ENCODE assay signal across 10 cellular contexts in genomic region chr10:48305905-48306264, GRCh38. TPM values are rescaled to one million over a fixed set of nuclear protein-coding genes. Genes with fewer than 3 reads are reported as not detected.
A peak's percentile ranks its signal among the peaks of the same experiment; 100 is the strongest.
DNase-seq lines count a peak whose midpoint lies in the region; ATAC-seq, FAIRE-seq and TF ChIP-seq lines count a peak whose summit lies in the region.
"Had no signal": no experiment of that assay in that cellular context is flagged by ENCODE, and none has a peak within 500 bp of the region (broad histone marks: within the 10 kb centered on the region; RNA-seq: fewer than 3 reads in every experiment).

No MANE protein-coding gene starts in this region.

- DNase-seq in D721Med (ENCODE audit: insufficient read length, low spot score) (no peak), RWPE1 (ENCODE audit: low spot score) (no peak), prostate gland (ENCODE audit: low spot score) (no peak), Kasumi-1 (lab: John Stamatoyannopoulos, UW) (no peak), LoVo (ENCODE audit: low spot score) (no peak)
- no peak for DNase-seq in stimulated activated naive CD4-positive, alpha-beta T cell treated with Interleukin-2 at 50 U/mL for 16 hours (lab: John Stamatoyannopoulos, UW)

- H3K4me1 ChIP-seq in esophagus (ENCODE audit: control insufficient read depth in 2 of 2, insufficient read depth in 2 of 2, low read length in 1 of 2) (peaks cover 0 to 3% of the 10 kb centered on the region in 2 donors), prostate gland (replicated peaks) (no peaks in the 10 kb centered on the region)

- no peaks in the 10 kb centered on the region for H3K27me3 ChIP-seq in esophagus (ENCODE audit: control insufficient read depth in 1 of 2, insufficient read depth in 2 of 2, low read length in 2 of 2)
- H3K27me3 ChIP-seq in prostate gland (replicated peaks; ENCODE audit: insufficient read depth) = no peaks in the 10 kb centered on the region

- no peak for TF ChIP-seq CTCF in D721Med (IDR thresholded peaks at IDR 0.05; ENCODE audit: insufficient read depth, missing control alignments)
- TF ChIP-seq CTCF in RWPE1 (conservative IDR thresholded peaks at IDR 0.05; ENCODE audit: low read depth) = no peak
- no peak for TF ChIP-seq CTCF in prostate gland (IDR thresholded peaks at IDR 0.05)

- CTCF ChIA-PET in RWPE1 (lab: Yijun Ruan, JAX) = interaction anchor here (0.7 kb wide), 1 partner anchor 116 kb away, joined by 3 read pairs; no protein-coding TSS in a partner anchor

- WGBS in esophagus, 2 donors = 52 to 56% methylated on average over 9 of the region's 9 CpGs
- 53% methylated on average over 9 of the region's 9 CpGs for WGBS in prostate gland

- intact Hi-C loops in prostate gland (cut with DNase I) = no loop called here

- peak; percentile 44 for FAIRE-seq in D721Med (lab: Jason Lieb, UNC)
- FAIRE-seq: islet of Langerhans had no signal

- H3K9me3 ChIP-seq in esophagus (ENCODE audit: control insufficient read depth in 2 of 2, insufficient read depth in 1 of 2, low read depth in 1 of 2, low read length in 1 of 2) (no peaks in the 10 kb centered on the region), prostate gland (no peaks in the 10 kb centered on the region)

- no peak for ATAC-seq in GM21576 (IDR thresholded peaks at IDR 0.05; ENCODE audit: unreplicated experiment)

- H3K27ac ChIP-seq in RWPE1 (peak overlapping the region; percentile 82), esophagus (ENCODE audit: low read depth in 2 of 2, low read length in 1 of 2) (peak overlapping the region; percentile 78 to 88), prostate gland (peak overlapping the region; percentile 95 to 96)

- H3K4me3 ChIP-seq in esophagus (ENCODE audit: low read depth in 1 of 2, low read length in 2 of 2) (peak overlapping the region; percentile 51 to 84), prostate gland (peak overlapping the region; percentile 95 to 98)

- TF ChIP-seq POLR2A in prostate gland (IDR thresholded peaks at IDR 0.05) = no peak

- no peaks in the 10 kb centered on the region for H3K36me3 ChIP-seq in esophagus (ENCODE audit: control insufficient read depth in 2 of 2, insufficient read depth in 2 of 2, low read length in 1 of 2)
- H3K36me3 ChIP-seq in prostate gland = no peaks in the 10 kb centered on the region

- POLR2A ChIA-PET in RWPE1 (lab: Yijun Ruan, JAX; ENCODE audit: low non-redundant PET) = no interaction called here

RNA-seq across cellular contexts. Expression of gene MAPK8, which starts 0.6 kb away (rescaled TPM):
- polyA plus RNA-seq in esophagus = 10 to 100 TPM; 14.5 to 16.1 TPM
- total RNA-seq in prostate gland = 10 to 100 TPM; 39.3 to 74.4 TPM

RNA-seq across cellular contexts. Expression of gene FRMPD2, which starts 31.4 kb away (rescaled TPM):
- polyA plus RNA-seq in esophagus = under 1 TPM; 0.02 to 0.06 TPM
- 1 to 10 TPM in 1 of 2 donors, under 1 TPM in 1; 0.97 to 3.4 TPM for total RNA-seq in prostate gland
- total RNA-seq: RPMI7951 had no signal
